Comparison of ENCODE assay signal across 27 cellular contexts in genomic region chr11:96284401-96284800, GRCh38.
"Had no signal": no experiment of that assay in that cellular context is flagged by ENCODE, and none has a peak within 500 bp of the region (broad histone marks: within the 10 kb centered on the region; RNA-seq: fewer than 3 reads in every experiment).

No MANE protein-coding gene starts in this region.

- H3K27ac ChIP-seq: coronary artery, esophagus squamous epithelium, gastroesophageal sphincter, left ventricle myocardium inferior, neutrophil, ovary, psoas muscle, right atrium auricular region, spleen, thyroid gland, upper lobe of right lung had no signal

- DNase-seq: activated CD4-positive, alpha-beta memory T cell treated with anti-CD3 and anti-CD28 coated beads, Interleukin-2, amount 10 ng/mL, durations not matched to agents 7 days and 5 days; activated CD4-positive, alpha-beta T cell treated with anti-CD3 and anti-CD28 coated beads for 48 hours; activated CD4-positive, CD25-positive, alpha-beta regulatory T cell; activated effector memory CD4-positive, alpha-beta T cell treated with Interleukin-2 at 50 U/mL for 16 hours; activated naive CD4-positive, alpha-beta T cell treated with anti-CD3 and anti-CD28 coated beads, Interleukin-2, amount 50 U/mL, for 16 hours; amniotic stem cell; cerebellar nuclear complex; endodermal cell; esophagus squamous epithelium; head of caudate nucleus; hypothalamus; left ventricle myocardium inferior; ovary; psoas muscle; spleen; stimulated activated CD4-positive, alpha-beta T cell treated with anti-CD3 and anti-CD28 coated beads, Interleukin-4, amount 100 ng/mL, for 1 hour; stimulated activated naive CD4-positive, alpha-beta T cell treated with Interleukin-2 at 50 U/mL for 16 hours; substantia nigra; thyroid gland; upper lobe of right lung had no signal

- H3K27me3 ChIP-seq: esophagus squamous epithelium, gastroesophageal sphincter, neutrophil, ovary, right atrium auricular region, spleen, thyroid gland, upper lobe of right lung had no signal

- H3K4me3 Mint-ChIP-seq: activated CD4-positive, alpha-beta memory T cell treated with anti-CD3 and anti-CD28 coated beads, Interleukin-2, amount 10 ng/mL, durations not matched to agents 7 days and 5 days; endodermal cell; mesothelial cell of epicardium; nephron; T-helper 1 cell treated with Interleukin-12 subunit alpha and Interleukin-12 subunit beta and Interleukin-4 antibody, amounts not matched to agents 30 μg/mL and 1 μg/mL, for 36 hours had no signal

- H3K9me3 Mint-ChIP-seq: nephron had no signal

- H3K4me3 ChIP-seq: coronary artery, esophagus squamous epithelium, gastroesophageal sphincter, left ventricle myocardium inferior, ovary, psoas muscle, right atrium auricular region, spleen, thyroid gland, upper lobe of right lung had no signal

- H3K27ac Mint-ChIP-seq: activated CD4-positive, alpha-beta memory T cell treated with anti-CD3 and anti-CD28 coated beads, Interleukin-2, amount 10 ng/mL, durations not matched to agents 7 days and 5 days; endodermal cell; nephron had no signal

- ATAC-seq: gastroesophageal sphincter, psoas muscle, upper lobe of right lung had no signal

- H3K4me1 ChIP-seq: psoas muscle had no signal

- H3K36me3 ChIP-seq: esophagus squamous epithelium, gastroesophageal sphincter, left ventricle myocardium inferior, neutrophil, ovary, right atrium auricular region, spleen, thyroid gland, upper lobe of right lung had no signal

- H3K9me3 ChIP-seq: esophagus squamous epithelium, gastroesophageal sphincter, left ventricle myocardium inferior, neutrophil, ovary, psoas muscle, right atrium auricular region, thyroid gland, upper lobe of right lung had no signal

- H3K27me3 Mint-ChIP-seq: activated CD4-positive, alpha-beta memory T cell treated with anti-CD3 and anti-CD28 coated beads, Interleukin-2, amount 10 ng/mL, durations not matched to agents 7 days and 5 days had no signal
